8 cellular contexts compared by ENCODE assay signal in the genomic region with DNA sequence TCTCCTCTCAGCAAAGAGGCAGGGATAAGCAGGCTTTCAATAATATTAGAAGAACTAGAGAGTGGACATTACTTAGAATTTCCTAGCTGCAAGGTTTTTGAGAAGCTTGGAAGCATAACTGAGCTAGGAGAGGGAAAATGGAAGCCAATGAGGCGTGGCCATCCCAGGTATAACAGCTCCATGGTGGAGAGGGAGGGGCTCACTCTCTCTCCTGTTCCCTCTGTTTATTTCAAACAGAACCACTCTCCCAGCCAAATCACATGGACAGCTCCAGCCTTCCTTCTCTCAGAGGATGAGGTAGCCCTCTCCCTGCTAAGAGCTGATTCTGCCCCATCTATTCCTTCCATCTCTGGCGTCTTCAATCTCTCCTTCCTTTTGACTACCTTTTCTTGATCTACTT.
"Had no signal": no experiment of that assay in that cellular context is flagged by ENCODE, and none has a peak within 500 bp of the region (broad histone marks: within the 10 kb centered on the region; RNA-seq: fewer than 3 reads in every experiment).

No MANE protein-coding gene starts in this region.

- H3K27ac Mint-ChIP-seq: GM23338, H9, HFFc6 had no signal

- DNase-seq: GM23248, GOT3, H7, H9, HCEC 1CT, HFFc6 had no signal

- H3K9me3 Mint-ChIP-seq: GM23338, H9, HFFc6 had no signal

- ATAC-seq: GM23338, HCT116 had no signal

- H3K4me3 Mint-ChIP-seq: GM23338, H9, HFFc6 had no signal
